Comparison of ENCODE assay signal across 1 cellular context in the genomic region with DNA sequence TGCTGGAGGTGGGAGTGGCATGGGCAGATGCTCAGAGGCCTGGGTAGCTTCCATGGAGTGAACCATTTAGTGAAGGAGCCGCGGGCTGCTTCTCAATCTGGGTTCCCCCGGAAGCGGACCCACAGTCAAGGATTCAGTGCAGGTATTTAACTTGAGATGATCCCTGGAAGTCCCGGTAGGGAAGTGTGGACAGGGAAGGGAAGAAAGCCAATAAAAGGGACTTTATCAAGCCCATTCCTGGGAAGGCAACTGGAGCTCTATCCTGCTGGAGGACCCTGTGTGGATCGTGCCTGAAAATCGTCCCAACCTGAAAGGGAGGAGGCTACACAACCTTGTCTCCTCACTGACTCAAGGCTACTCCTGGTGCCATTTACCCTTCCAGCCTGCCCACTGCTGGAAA.
TF ChIP-seq lines count a peak whose summit lies in the region.

No MANE protein-coding gene starts in this region.

TF ChIP-seq in SK-N-SH treated with all-trans-retinoic acid at 6 μM for 48 hours, 23 proteins besides CTCF, POLR2A, EP300 and RAD21 (continued from another document):
- TF ChIP-seq, protein P1, sequence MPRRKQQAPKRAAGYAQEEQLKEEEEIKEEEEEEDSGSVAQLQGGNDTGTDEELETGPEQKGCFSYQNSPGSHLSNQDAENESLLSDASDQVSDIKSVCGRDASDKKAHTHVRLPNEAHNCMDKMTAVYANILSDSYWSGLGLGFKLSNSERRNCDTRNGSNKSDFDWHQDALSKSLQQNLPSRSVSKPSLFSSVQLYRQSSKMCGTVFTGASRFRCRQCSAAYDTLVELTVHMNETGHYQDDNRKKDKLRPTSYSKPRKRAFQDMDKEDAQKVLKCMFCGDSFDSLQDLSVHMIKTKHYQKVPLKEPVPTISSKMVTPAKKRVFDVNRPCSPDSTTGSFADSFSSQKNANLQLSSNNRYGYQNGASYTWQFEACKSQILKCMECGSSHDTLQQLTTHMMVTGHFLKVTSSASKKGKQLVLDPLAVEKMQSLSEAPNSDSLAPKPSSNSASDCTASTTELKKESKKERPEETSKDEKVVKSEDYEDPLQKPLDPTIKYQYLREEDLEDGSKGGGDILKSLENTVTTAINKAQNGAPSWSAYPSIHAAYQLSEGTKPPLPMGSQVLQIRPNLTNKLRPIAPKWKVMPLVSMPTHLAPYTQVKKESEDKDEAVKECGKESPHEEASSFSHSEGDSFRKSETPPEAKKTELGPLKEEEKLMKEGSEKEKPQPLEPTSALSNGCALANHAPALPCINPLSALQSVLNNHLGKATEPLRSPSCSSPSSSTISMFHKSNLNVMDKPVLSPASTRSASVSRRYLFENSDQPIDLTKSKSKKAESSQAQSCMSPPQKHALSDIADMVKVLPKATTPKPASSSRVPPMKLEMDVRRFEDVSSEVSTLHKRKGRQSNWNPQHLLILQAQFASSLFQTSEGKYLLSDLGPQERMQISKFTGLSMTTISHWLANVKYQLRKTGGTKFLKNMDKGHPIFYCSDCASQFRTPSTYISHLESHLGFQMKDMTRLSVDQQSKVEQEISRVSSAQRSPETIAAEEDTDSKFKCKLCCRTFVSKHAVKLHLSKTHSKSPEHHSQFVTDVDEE (CRISPR knock-in tag; IDR thresholded peaks at IDR 0.05) = no peak
- no peak for TF ChIP-seq ZNF70 (CRISPR knock-in tag; IDR thresholded peaks at IDR 0.05)
